In genomic region chr17:8630227-8630801, GRCh38 we compare ENCODE assay signal across 8 cellular contexts. TPM values are rescaled to one million over a fixed set of nuclear protein-coding genes. Genes with fewer than 3 reads are reported as not detected.
DNase-seq lines count a peak whose midpoint lies in the region; ATAC-seq, FAIRE-seq and TF ChIP-seq lines count a peak whose summit lies in the region.

Gene MYH10 (minus strand): TSS chr17:8630725. CDS start chr17:8623246, 7,479 bp downstream.

- peaks cover 0 to 4% (median 0%) of the 10 kb centered on the region in 3 donors for H3K4me1 ChIP-seq in pancreas

- DNase-seq in GM13977 (ENCODE audit: low spot score) (peak; percentile 39), T-helper 17 cell (no peak), frontal cortex (ENCODE audit: low spot score in 2 of 2) (no peak), pancreas (peak in 5 of 6 donors; percentile 12 to 64 (median 42)), DMS153 treated with DMSO at 0.1 percent for 48 hours (lab: John Stamatoyannopoulos, UW; ENCODE audit: unreplicated experiment) (no peak), AG08395 (ENCODE audit: low spot score) (no peak)
- no peak for DNase-seq in NK-92 treated with Interleukin-12 subunit alpha and Interleukin-12 subunit beta, amount 100 ng/mL, for 24 hours (lab: John Stamatoyannopoulos, UW)
- no peak for DNase-seq in effector CD8-positive, alpha-beta T cell (lab: John Stamatoyannopoulos, UW)

- H3K4me3 ChIP-seq in pancreas: peak within 1 kb of the TSS; percentile 62 to 89 (median 79)

- H3K36me3 Mint-ChIP-seq in T-helper 17 cell (ENCODE audit: low read depth): peaks cover 5% of the 10 kb centered on the region

- FAIRE-seq in frontal cortex (lab: Jason Lieb, UNC) (no peak), pancreas (lab: Jason Lieb, UNC) (no peak)

- in situ Hi-C loops in GM13977 (cut with MboI; ENCODE audit: low pct_unique_long_range_greater_than_20kb, low sequenced_read_pairs, unreplicated experiment): no loop called here

- no peaks in the 10 kb centered on the region for H3K9me3 ChIP-seq in T-helper 17 cell (ENCODE audit: control insufficient read depth, low read length, poor library complexity, severe bottlenecking)
- no peaks in the 10 kb centered on the region for H3K9me3 ChIP-seq in pancreas

- H3K27ac ChIP-seq in pancreas: peak within 1 kb of the TSS; percentile 82 to 91 (median 86)

- ATAC-seq in T-helper 17 cell (no peak), pancreas (peak in 1 of 4 donors; percentile 4)

- intact Hi-C loops in pancreas (cut with DNase I): no loop called here

- no peaks in the 10 kb centered on the region for H3K27me3 ChIP-seq in pancreas

- peak; percentile 21 for TF ChIP-seq CTCF in GM13977 (IDR thresholded peaks at IDR 0.05; ENCODE audit: extremely low read depth, insufficient read depth, missing control alignments)
- no peak for TF ChIP-seq CTCF in pancreas (IDR thresholded peaks at IDR 0.05)

- peaks cover 15% of the 10 kb centered on the region for H3K4me1 Mint-ChIP-seq in T-helper 17 cell

- WGBS in pancreas, 2 donors: 0 to 1% methylated on average over 30 to 33 of the region's 33 CpGs

- no peaks in the 10 kb centered on the region for H3K36me3 ChIP-seq in pancreas

- peak within 1 kb of the TSS; percentile 97 for H3K4me3 Mint-ChIP-seq in T-helper 17 cell

- peaks cover 49% of the 10 kb centered on the region for H3K27me3 Mint-ChIP-seq in T-helper 17 cell

- peak within 1 kb of the TSS; percentile 21 for H3K27ac Mint-ChIP-seq in T-helper 17 cell

RNA-seq across cellular contexts. Expression of gene MYH10, which starts in this region (rescaled TPM):
- total RNA-seq in T-helper 17 cell (under 1 TPM; 0.42 to 0.99 TPM), frontal cortex (118 TPM), pancreas (10 to 100 TPM in 5 of 6 donors, 1 to 10 TPM in 1; 7.6 to 28.0 (median 12.6) TPM)
- polyA plus RNA-seq in pancreas: 10 to 100 TPM in 1 of 2 donors, 1 to 10 TPM in 1; 4.6 to 11.1 TPM

Comparison
In these comparisons a context has a peak if more than half of its experiments do, and no peak if none do; other contexts are left out.
1. RNA of gene MYH10 (total RNA-seq): 118 TPM in frontal cortex (single experiment) and 7.6 to 28.0 TPM in pancreas; 0.42 to 0.99 TPM in T-helper 17 cell; every median in the first group is over 4 times any median in the second.
2. DNase-seq: peak in GM13977 (single experiment) and pancreas (5 of 6); none in T-helper 17 cell (0 of 3), frontal cortex (0 of 2), DMS153 treated with DMSO at 0.1 percent for 48 hours (single experiment), NK-92 treated with Interleukin-12 subunit alpha and Interleukin-12 subunit beta, amount 100 ng/mL, for 24 hours (single experiment), effector CD8-positive, alpha-beta T cell (single experiment) and AG08395 (single experiment).